ENCODE assay signal across 7 cellular contexts in the genomic region with DNA sequence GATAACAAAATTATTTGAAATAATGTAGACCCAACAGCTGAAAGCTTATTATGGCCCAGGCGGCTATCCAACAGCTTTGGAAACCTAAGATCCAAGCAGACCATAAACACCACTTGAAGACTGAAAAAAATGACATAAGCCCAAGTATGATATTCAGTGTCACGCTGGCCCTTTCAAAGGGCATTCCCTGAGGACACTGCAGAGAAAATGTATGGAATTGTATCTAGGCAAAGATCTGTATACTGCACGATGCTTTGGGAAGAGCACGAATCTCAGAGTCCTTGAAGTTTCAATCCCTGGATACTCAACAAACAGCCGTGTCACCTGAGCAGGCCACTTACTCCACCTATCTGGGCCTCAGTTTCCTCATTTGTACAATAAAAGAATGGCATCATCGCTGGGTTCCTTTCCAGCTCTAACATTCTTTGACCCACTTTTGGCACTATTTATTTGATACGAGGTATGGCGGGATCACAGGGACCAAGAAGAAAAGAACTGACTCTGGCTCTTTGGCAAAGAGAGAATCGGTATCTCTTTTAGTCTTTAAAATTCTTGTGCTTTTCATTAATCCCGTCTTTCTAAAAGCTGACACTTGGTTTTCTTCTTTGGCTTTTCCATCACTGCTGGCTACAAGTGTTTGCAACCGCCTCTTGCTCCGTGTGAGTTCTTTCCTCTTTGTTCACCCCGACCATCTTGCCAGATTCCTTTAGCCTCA. TPM values are rescaled to one million over a fixed set of nuclear protein-coding genes. Genes with fewer than 3 reads are reported as not detected.
DNase-seq lines count a peak whose midpoint lies in the region; ATAC-seq lines count a peak whose summit lies in the region.

No MANE protein-coding gene starts in this region.

- peak overlapping the region; percentile 89 for H3K4me3 ChIP-seq in HUES48 (ENCODE audit: low read depth, low read length)
- peak overlapping the region; percentile 79 for H3K4me3 ChIP-seq in iPS-11a (ENCODE audit: low read depth, low read length)

- no peak for DNase-seq in activated T-cell treated with anti-CD3 and anti-CD28 coated beads, Interleukin-2, amount 50 U/mL, for 72 hours
- no peak for DNase-seq in stimulated activated naive B cell treated with anti-CD40 and anti-IgM and Interleukin-4, amounts not matched to agents 10 μg/mL and 1 μg/mL and 100 μg/mL, for 72 hours
- DNase-seq in hepatic stellate cell (ENCODE audit: low spot score) = no peak

- peak overlapping the region; percentile 88 to 89 for H3K4me3 Mint-ChIP-seq in activated T-cell treated with anti-CD3 and anti-CD28 coated beads, Interleukin-2, amount 50 U/mL, for 72 hours
- H3K4me3 Mint-ChIP-seq in stimulated activated naive B cell treated with anti-CD40 and anti-IgM and Interleukin-4, amounts not matched to agents 10 μg/mL and 1 μg/mL and 100 μg/mL, for 72 hours = peak overlapping the region; percentile 84 to 91

- peaks cover 11 to 13% of the 10 kb centered on the region in 2 donors for H3K36me3 Mint-ChIP-seq in activated T-cell treated with anti-CD3 and anti-CD28 coated beads, Interleukin-2, amount 50 U/mL, for 72 hours (ENCODE audit: insufficient read depth in 2 of 2)
- peaks cover 2 to 24% of the 10 kb centered on the region in 2 donors for H3K36me3 Mint-ChIP-seq in stimulated activated naive B cell treated with anti-CD40 and anti-IgM and Interleukin-4, amounts not matched to agents 10 μg/mL and 1 μg/mL and 100 μg/mL, for 72 hours

- no peaks in the 10 kb centered on the region for H3K9me3 Mint-ChIP-seq in activated T-cell treated with anti-CD3 and anti-CD28 coated beads, Interleukin-2, amount 50 U/mL, for 72 hours
- no peaks in the 10 kb centered on the region for H3K9me3 Mint-ChIP-seq in stimulated activated naive B cell treated with anti-CD40 and anti-IgM and Interleukin-4, amounts not matched to agents 10 μg/mL and 1 μg/mL and 100 μg/mL, for 72 hours

- peak overlapping the region; percentile 88 for H3K9ac ChIP-seq in HUES48 (ENCODE audit: low read depth, low read length)

- H3K9me3 ChIP-seq in HUES48 (ENCODE audit: control insufficient read depth, insufficient read depth, low read length) = no peaks in the 10 kb centered on the region

- peaks cover 64% of the 10 kb centered on the region for H3K4me1 Mint-ChIP-seq in activated T-cell treated with anti-CD3 and anti-CD28 coated beads, Interleukin-2, amount 50 U/mL, for 72 hours (ENCODE audit: low read depth)
- H3K4me1 Mint-ChIP-seq in stimulated activated naive B cell treated with anti-CD40 and anti-IgM and Interleukin-4, amounts not matched to agents 10 μg/mL and 1 μg/mL and 100 μg/mL, for 72 hours = peaks cover 44 to 59% of the 10 kb centered on the region in 2 donors

- H3K27me3 Mint-ChIP-seq in activated T-cell treated with anti-CD3 and anti-CD28 coated beads, Interleukin-2, amount 50 U/mL, for 72 hours (ENCODE audit: low read depth) = no peaks in the 10 kb centered on the region
- H3K27me3 Mint-ChIP-seq in stimulated activated naive B cell treated with anti-CD40 and anti-IgM and Interleukin-4, amounts not matched to agents 10 μg/mL and 1 μg/mL and 100 μg/mL, for 72 hours = no peaks in the 10 kb centered on the region

- H3K27ac ChIP-seq in HUES48 (ENCODE audit: low read depth, low read length) = peak overlapping the region; percentile 90

- no peaks in the 10 kb centered on the region for H3K36me3 ChIP-seq in HUES48 (ENCODE audit: control insufficient read depth, insufficient read depth, low read length)

- H3K27ac Mint-ChIP-seq in activated T-cell treated with anti-CD3 and anti-CD28 coated beads, Interleukin-2, amount 50 U/mL, for 72 hours = peak overlapping the region; percentile 86
- H3K27ac Mint-ChIP-seq in stimulated activated naive B cell treated with anti-CD40 and anti-IgM and Interleukin-4, amounts not matched to agents 10 μg/mL and 1 μg/mL and 100 μg/mL, for 72 hours = peak overlapping the region; percentile 90

- H3K27me3 ChIP-seq in HUES48 (ENCODE audit: control insufficient read depth, insufficient read depth, low read length) = no peaks in the 10 kb centered on the region

- H3K4me1 ChIP-seq in HUES48 (ENCODE audit: control insufficient read depth, insufficient read depth, low read length) = peaks cover 52% of the 10 kb centered on the region

- ATAC-seq in activated T-cell treated with anti-CD3 and anti-CD28 coated beads, Interleukin-2, amount 50 U/mL, for 72 hours (replicated peaks in 1 of 2) = no peak
- no peak for ATAC-seq in stimulated activated naive B cell treated with anti-CD40 and anti-IgM and Interleukin-4, amounts not matched to agents 10 μg/mL and 1 μg/mL and 100 μg/mL, for 72 hours (replicated peaks)
- no peak for ATAC-seq in HG02938 (IDR thresholded peaks at IDR 0.05; ENCODE audit: unreplicated experiment)
- no peak for ATAC-seq in HG02852 (IDR thresholded peaks at IDR 0.05; ENCODE audit: unreplicated experiment)

RNA-seq across cellular contexts. Expression of gene STAT5B, which starts 1.2 kb away (rescaled TPM):
- total RNA-seq in activated T-cell treated with anti-CD3 and anti-CD28 coated beads, Interleukin-2, amount 50 U/mL, for 72 hours = 100 to 1,000 TPM; 252 to 269 TPM

RNA-seq across cellular contexts. Expression of gene STAT5A, which starts 13.3 kb away (rescaled TPM):
- 100 to 1,000 TPM; 243 to 264 TPM for total RNA-seq in activated T-cell treated with anti-CD3 and anti-CD28 coated beads, Interleukin-2, amount 50 U/mL, for 72 hours
